Comparison of ENCODE assay signal across 17 cellular contexts in the genomic region with DNA sequence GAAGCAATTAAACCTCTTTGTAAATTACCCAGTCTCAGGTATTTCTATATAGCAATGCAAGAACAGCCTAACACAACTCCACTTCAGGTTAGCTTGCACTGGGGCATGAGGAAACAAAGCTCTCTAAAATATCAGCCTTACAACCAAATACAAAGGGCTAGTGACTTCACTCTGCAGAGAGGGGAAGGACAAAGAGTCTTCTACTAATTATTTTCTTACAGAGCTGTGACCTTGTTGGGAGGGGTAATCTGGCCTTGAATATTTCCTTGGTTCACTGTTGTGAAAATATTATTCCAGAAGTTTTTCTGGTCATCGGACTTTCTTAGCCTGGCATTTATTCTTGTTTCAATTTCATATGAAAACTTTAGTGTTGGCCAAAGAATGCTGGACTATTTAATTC.
A peak's percentile ranks its signal among the peaks of the same experiment; 100 is the strongest.
DNase-seq lines count a peak whose midpoint lies in the region; ATAC-seq, FAIRE-seq and TF ChIP-seq lines count a peak whose summit lies in the region.
"Had no signal": no experiment of that assay in that cellular context is flagged by ENCODE, and none has a peak within 500 bp of the region (broad histone marks: within the 10 kb centered on the region; RNA-seq: fewer than 3 reads in every experiment).

No MANE protein-coding gene starts in this region.

- BruUV-seq in endothelial cell of umbilical vein (replicated peaks; lab: Mats Ljungman, UMichigan), result no TSS peak

- H3K4me3 ChIP-seq in left ventricle myocardium inferior (no peak overlapping the region), endothelial cell of umbilical vein (replicated peaks in 1 of 3; ENCODE audit: insufficient read depth in 1 of 3, low read depth in 1 of 3, low read length in 3 of 3) (no peak overlapping the region), thoracic aorta (no peak overlapping the region), Karpas-422 (ENCODE audit: low read length) (no peak overlapping the region)
- H3K4me3 ChIP-seq: BLaER1, GM23248, HAP-1 had no signal

- DNase-seq in left ventricle myocardium inferior (no peak), cardiac septum (ENCODE audit: low spot score) (no peak), endothelial cell of umbilical vein (ENCODE audit: low read depth, low spot score) (peak; percentile 6), thoracic aorta (ENCODE audit: low spot score) (no peak), Karpas-422 (no peak), NCI-H774 (lab: John Stamatoyannopoulos, UW) (no peak)
- DNase-seq: 8988T; CD4-positive, alpha-beta memory T cell; DMS153; DMS79; GDM1; GM23248 had no signal

- H3K27me3 ChIP-seq in left ventricle myocardium inferior (ENCODE audit: low read depth) (no peaks in the 10 kb centered on the region), endothelial cell of umbilical vein (ENCODE audit: control insufficient read depth in 2 of 2, insufficient read depth in 2 of 2, low read length in 2 of 2) (peaks cover 0 to 2% of the 10 kb centered on the region in 2 experiments), thoracic aorta (replicated peaks; ENCODE audit: insufficient read depth) (no peaks in the 10 kb centered on the region), Karpas-422 (ENCODE audit: low read length) (no peaks in the 10 kb centered on the region; the same call in 1 of the 2 replicates)
- H3K27me3 ChIP-seq: BLaER1 had no signal

- H3K4me2 ChIP-seq in endothelial cell of umbilical vein (ENCODE audit: insufficient read depth, low read length) (no peak overlapping the region), Karpas-422 (ENCODE audit: low read depth, low read length, poor library complexity, severe bottlenecking) (no peak overlapping the region)

- ATAC-seq in thoracic aorta (ENCODE audit: insufficient number of reproducible peaks, low FRiP score, low read depth) (peak; percentile 22), HG03354 (IDR thresholded peaks at IDR 0.05; ENCODE audit: poor library complexity, severe bottlenecking, unreplicated experiment) (no peak)

- H3K9me3 ChIP-seq in left ventricle myocardium inferior (replicated peaks), result no peaks in the 10 kb centered on the region
- H3K9me3 ChIP-seq in endothelial cell of umbilical vein (replicated peaks; ENCODE audit: control insufficient read depth, insufficient read depth, low read length), result no peaks in the 10 kb centered on the region
- no peaks in the 10 kb centered on the region for H3K9me3 ChIP-seq in thoracic aorta
- H3K9me3 ChIP-seq in Karpas-422 (ENCODE audit: low read length), result no peaks in the 10 kb centered on the region
- H3K9me3 ChIP-seq: BLaER1, HAP-1 had no signal

- H2AFZ ChIP-seq in endothelial cell of umbilical vein (ENCODE audit: low read depth, low read length) (no peak overlapping the region), Karpas-422 (ENCODE audit: low read length) (no peak overlapping the region)
- H2AFZ ChIP-seq: GM23248 had no signal

- H3K9me2 ChIP-seq in Karpas-422 (replicated peaks; ENCODE audit: insufficient read depth, low read length), result no peaks in the 10 kb centered on the region

- no peak for TF ChIP-seq POLR2A in endothelial cell of umbilical vein (IDR thresholded peaks at IDR 0.05; ENCODE audit: low read depth, low read length)

- H3K79me2 ChIP-seq in endothelial cell of umbilical vein (ENCODE audit: control insufficient read depth, insufficient read depth, low read length) (no peaks in the 10 kb centered on the region), Karpas-422 (ENCODE audit: low read length) (no peaks in the 10 kb centered on the region)

- H3K36me3 ChIP-seq in left ventricle myocardium inferior, result no peaks in the 10 kb centered on the region
- no peaks in the 10 kb centered on the region for H3K36me3 ChIP-seq in endothelial cell of umbilical vein (ENCODE audit: control insufficient read depth in 2 of 2, extremely low read depth in 1 of 2, insufficient read depth in 2 of 2, low read length in 2 of 2)
- no peaks in the 10 kb centered on the region for H3K36me3 ChIP-seq in thoracic aorta
- no peaks in the 10 kb centered on the region for H3K36me3 ChIP-seq in Karpas-422 (ENCODE audit: insufficient read depth, low read length)
- H3K36me3 ChIP-seq: BLaER1, HAP-1 had no signal

- H4K20me1 ChIP-seq in endothelial cell of umbilical vein (replicated peaks; ENCODE audit: control insufficient read depth, extremely low read depth, insufficient read depth, low read length) (no peaks in the 10 kb centered on the region), Karpas-422 (ENCODE audit: insufficient read depth, low read depth, low read length) (no peaks in the 10 kb centered on the region)
- H4K20me1 ChIP-seq: BLaER1 had no signal

- CTCF ChIA-PET in endothelial cell of umbilical vein (lab: Charles Lee), result no interaction called here

- no peak for TF ChIP-seq CTCF in left ventricle myocardium inferior (IDR thresholded peaks at IDR 0.05; ENCODE audit: borderline replicate concordance)
- TF ChIP-seq CTCF in endothelial cell of umbilical vein (IDR thresholded peaks at IDR 0.05; ENCODE audit: extremely low read depth in 1 of 2, insufficient read depth in 1 of 2, low read depth in 1 of 2, low read length in 2 of 2), result no peak
- no peak for TF ChIP-seq CTCF in thoracic aorta (IDR thresholded peaks at IDR 0.05)

- FAIRE-seq in endothelial cell of umbilical vein (lab: Jason Lieb, UNC), result no peak
- FAIRE-seq: GM12892, GM18507 had no signal

- dilution Hi-C loops in endothelial cell of umbilical vein (cut with MboI; ENCODE audit: extremely low pct_ligation_motif_present, low sequenced_read_pairs), result no loop called here

- POLR2A ChIA-PET in endothelial cell of umbilical vein (lab: Charles Lee), result no interaction called here

- intact Hi-C loops in left ventricle myocardium inferior (cut with micrococcal nuclease) (no loop called here), cardiac septum (cut with DNase I) (no loop called here), endothelial cell of umbilical vein (cut with micrococcal nuclease) (no loop called here)

- peak overlapping the region; percentile 43 for H3K27ac ChIP-seq in left ventricle myocardium inferior (replicated peaks)
- no peak overlapping the region for H3K27ac ChIP-seq in endothelial cell of umbilical vein (ENCODE audit: insufficient read depth, low read depth, low read length)
- peak overlapping the region in 1 of 2 donors; percentile 2 for H3K27ac ChIP-seq in thoracic aorta
- H3K27ac ChIP-seq in Karpas-422 (ENCODE audit: low read length), result no peak overlapping the region
- H3K27ac ChIP-seq: BLaER1, GM23248 had no signal

- no peaks in the 10 kb centered on the region for H3K9me1 ChIP-seq in endothelial cell of umbilical vein (replicated peaks; ENCODE audit: control insufficient read depth, extremely low read depth, insufficient read depth, low read length)

- H3K4me1 ChIP-seq in left ventricle myocardium inferior (peaks cover 8% of the 10 kb centered on the region), endothelial cell of umbilical vein (ENCODE audit: control insufficient read depth, extremely low read depth, insufficient read depth, low read length) (no peaks in the 10 kb centered on the region), thoracic aorta (ENCODE audit: control insufficient read depth in 1 of 2, low read depth in 2 of 2) (peaks cover 10 to 24% of the 10 kb centered on the region in 2 donors), Karpas-422 (ENCODE audit: low read length) (no peaks in the 10 kb centered on the region)
- H3K4me1 ChIP-seq: HAP-1 had no signal

- H3K9ac ChIP-seq in endothelial cell of umbilical vein (replicated peaks; ENCODE audit: extremely low read depth, insufficient read depth, low read length), result no peak overlapping the region
- H3K9ac ChIP-seq in Karpas-422 (ENCODE audit: low read length), result no peak overlapping the region
- H3K9ac ChIP-seq: BLaER1, GM23248 had no signal

TF ChIP-seq in endothelial cell of umbilical vein, 7 proteins besides CTCF, POLR2A, EP300 and RAD21:
- TF ChIP-seq FOS (IDR thresholded peaks at IDR 0.05; ENCODE audit: borderline replicate concordance, insufficient read depth, low read length) (no peak), JUN (IDR thresholded peaks at IDR 0.05; ENCODE audit: borderline replicate concordance, insufficient read depth, insufficient read length, low read depth) (no peak), MYC (IDR thresholded peaks at IDR 0.05; ENCODE audit: low read depth, low read length) (no peak), MAX (IDR thresholded peaks at IDR 0.05; ENCODE audit: insufficient read depth, insufficient read length) (no peak), GATA2 (IDR thresholded peaks at IDR 0.05; ENCODE audit: insufficient read depth, insufficient read length, low read depth, low read length) (no peak), POLR2AphosphoS5 (IDR thresholded peaks at IDR 0.05; ENCODE audit: insufficient read depth, low read depth, low read length) (no peak)
